In genomic region chr15:46934851-46935250, GRCh38 we compare ENCODE assay signal across 25 cellular contexts.
"Had no signal": no experiment of that assay in that cellular context is flagged by ENCODE, and none has a peak within 500 bp of the region (broad histone marks: within the 10 kb centered on the region; RNA-seq: fewer than 3 reads in every experiment).

No MANE protein-coding gene starts in this region.

- H3K4me1 Mint-ChIP-seq: endodermal cell, mesothelial cell of epicardium, naive B cell had no signal

- H3K36me3 Mint-ChIP-seq: mesothelial cell of epicardium, naive B cell had no signal

- H3K27me3 Mint-ChIP-seq: dendritic cell treated with granulocyte-macrophage colony-stimulating factor and Interleukin-4, amounts not matched to agents 40 ng/mL and 50 ng/mL, for 4 days; effector memory CD8-positive, alpha-beta T cell; naive B cell had no signal

- H3K4me3 Mint-ChIP-seq: dendritic cell treated with granulocyte-macrophage colony-stimulating factor and Interleukin-4, amounts not matched to agents 40 ng/mL and 50 ng/mL, for 4 days; effector memory CD8-positive, alpha-beta T cell; endodermal cell; mesothelial cell of epicardium; naive B cell had no signal

- H3K27me3 ChIP-seq: colonic mucosa, esophagus squamous epithelium, foreskin keratinocyte, heart right ventricle, left lung had no signal

- H3K4me3 ChIP-seq: colonic mucosa, esophagus squamous epithelium, heart right ventricle, left lung, lower lobe of right lung, mucosa of descending colon had no signal

- H3K27ac Mint-ChIP-seq: dendritic cell treated with granulocyte-macrophage colony-stimulating factor and Interleukin-4, amounts not matched to agents 40 ng/mL and 50 ng/mL, for 4 days; effector memory CD8-positive, alpha-beta T cell; endodermal cell; mesothelial cell of epicardium; naive B cell had no signal

- DNase-seq: colonic mucosa; cortex of kidney; effector CD8-positive, alpha-beta T cell; effector memory CD8-positive, alpha-beta T cell; endodermal cell; erythroblast; esophagus squamous epithelium; foreskin keratinocyte; glutamatergic neuron; head of caudate nucleus; heart right ventricle; hippocampal formation; left cardiac atrium; left lung; left ventricle myocardium superior; lower lobe of right lung; mesenchymal stem cell; mucosa of descending colon; naive B cell had no signal

- H3K36me3 ChIP-seq: colonic mucosa, esophagus squamous epithelium, heart right ventricle, left lung, lower lobe of right lung had no signal

- FAIRE-seq: islet of Langerhans, keratinocyte had no signal

- H3K9me3 ChIP-seq: colonic mucosa, esophagus squamous epithelium, heart right ventricle, lower lobe of right lung, mucosa of descending colon had no signal

- H3K4me1 ChIP-seq: colonic mucosa, esophagus squamous epithelium, foreskin keratinocyte, heart right ventricle, left lung, lower lobe of right lung had no signal

- ATAC-seq: effector memory CD8-positive, alpha-beta T cell; esophagus mucosa; foreskin keratinocyte; heart right ventricle; left cardiac atrium; left lung; left ventricle myocardium superior; lower lobe of right lung; mucosa of descending colon had no signal

- H3K9me3 Mint-ChIP-seq: endodermal cell, mesothelial cell of epicardium had no signal

- H3K27ac ChIP-seq: colonic mucosa, epithelial cell of prostate, esophagus squamous epithelium, foreskin keratinocyte, heart right ventricle, left lung, lower lobe of right lung had no signal
